Comparison of ENCODE assay signal across 8 cellular contexts in the genomic region with DNA sequence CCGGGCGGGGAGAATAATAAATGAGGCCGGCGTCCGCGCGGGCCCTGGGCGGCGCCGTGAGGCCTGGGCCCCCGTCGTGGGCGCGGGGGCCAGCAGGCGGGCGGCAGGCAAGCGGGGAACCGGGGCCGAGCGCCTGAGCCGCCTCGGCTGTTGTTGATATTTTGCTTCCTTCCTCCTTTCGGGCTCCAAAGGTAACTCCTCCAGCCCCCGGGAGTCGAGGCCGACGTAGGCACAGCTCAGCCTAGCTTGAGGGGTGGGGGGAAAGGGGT. TPM values are rescaled to one million over a fixed set of nuclear protein-coding genes. Genes with fewer than 3 reads are reported as not detected.
A peak's percentile ranks its signal among the peaks of the same experiment; 100 is the strongest.
DNase-seq lines count a peak whose midpoint lies in the region; ATAC-seq, FAIRE-seq and TF ChIP-seq lines count a peak whose summit lies in the region.

Gene MEF2D, minus strand, starts transcription at position 198 of the 269 bp plus-strand sequence. CDS start 17,483 bp downstream, outside the sequence.

- no peaks in the 10 kb centered on the region for H3K36me3 ChIP-seq in CD8-positive, alpha-beta memory T cell (ENCODE audit: insufficient read depth, low read length)
- H3K36me3 ChIP-seq in K562 (ENCODE audit: control insufficient read depth, insufficient read depth, low read length), result no peaks in the 10 kb centered on the region; the same call in 2 of the 3 replicates
- H3K36me3 ChIP-seq in testis (ENCODE audit: low read depth, missing control alignments), result no peaks in the 10 kb centered on the region

- TF ChIP-seq CTCF in HL-60 (IDR thresholded peaks at IDR 0.05; ENCODE audit: insufficient read depth, low read length), result no peak
- no peak for TF ChIP-seq CTCF in K562 (IDR thresholded peaks at IDR 0.05 in 2 of 3, conservative IDR thresholded peaks at IDR 0.05 in 1 of 3; ENCODE audit: insufficient read depth in 2 of 3, low read depth in 1 of 3, low read length in 3 of 3)
- TF ChIP-seq CTCF in testis (IDR thresholded peaks at IDR 0.05), result no peak

- peaks cover 0 to 2% (median 0%) of the 10 kb centered on the region in 5 donors for H3K9me3 Mint-ChIP-seq in CD8-positive, alpha-beta memory T cell

- no peaks in the 10 kb centered on the region for H3K9me3 ChIP-seq in CD8-positive, alpha-beta memory T cell (ENCODE audit: low read length)
- H3K9me3 ChIP-seq in K562 (replicated peaks; ENCODE audit: control insufficient read depth, insufficient read depth, low read depth, low read length) (no peaks in the 10 kb centered on the region), testis (no peaks in the 10 kb centered on the region)

- H3K4me3 Mint-ChIP-seq in CD8-positive, alpha-beta memory T cell, result peak within 1 kb of the TSS; percentile 81 to 98 (median 93)

- in situ Hi-C loops in K562 (cut with MboI), result no loop called here

- peak within 1 kb of the TSS; percentile 85 for H3K4me3 ChIP-seq in CD8-positive, alpha-beta memory T cell (ENCODE audit: low read length)
- peak within 1 kb of the TSS; percentile 81 for H3K4me3 ChIP-seq in HL-60 (replicated peaks; ENCODE audit: insufficient read depth, low read length)
- peak within 1 kb of the TSS; percentile 71 for H3K4me3 ChIP-seq in K562
- peak within 1 kb of the TSS; percentile 99 to 100 for H3K4me3 ChIP-seq in testis

- peaks cover 26% of the 10 kb centered on the region for H4K20me1 ChIP-seq in K562 (replicated peaks; ENCODE audit: control insufficient read depth, insufficient read depth, low read length)

- H3K27ac Mint-ChIP-seq in CD8-positive, alpha-beta memory T cell, result peak within 1 kb of the TSS; percentile 98 to 100 (median 99)

- ATAC-seq in K562 (no peak), left lobe of liver (no peak)

- peak within 1 kb of the TSS; percentile 99 for H2AFZ ChIP-seq in K562 (ENCODE audit: low read depth, low read length)

- peaks cover 7% of the 10 kb centered on the region for H3K9me1 ChIP-seq in K562 (ENCODE audit: control insufficient read depth, insufficient read depth, low read length)

- POLR2A ChIA-PET in CD8-positive, alpha-beta memory T cell (lab: Charles Lee), result interaction anchor here (0.5 to 3.7 kb wide), 14 partner anchors 11 to 457 kb away, joined by 3 to 49 read pairs (median 7); partner anchors contain the start of gene NAXE
- POLR2A ChIA-PET in K562 (lab: Yijun Ruan, JAX), result interaction anchor here (0.6 to 6.6 kb wide), 11 partner anchors 9 to 228 kb away, joined by 3 to 62 read pairs (median 4); partner anchors contain the start of genes ISG20L2 and METTL25B

- no peaks in the 10 kb centered on the region for H3K27me3 ChIP-seq in CD8-positive, alpha-beta memory T cell (ENCODE audit: insufficient read depth, low read length, poor library complexity, severe bottlenecking)
- H3K27me3 ChIP-seq in HL-60 (ENCODE audit: insufficient read depth, poor library complexity, severe bottlenecking) (no peaks in the 10 kb centered on the region), K562 (ENCODE audit: control insufficient read depth in 2 of 2, insufficient read depth in 2 of 2, low read length in 2 of 2) (no peaks in the 10 kb centered on the region; a peak in 1 of 5 replicates), testis (no peaks in the 10 kb centered on the region)

- H3K9ac ChIP-seq in K562 (ENCODE audit: insufficient read depth in 1 of 2, low read depth in 2 of 2, low read length in 2 of 2), result peak within 1 kb of the TSS; percentile 91 to 96

- peak within 1 kb of the TSS; percentile 95 for H3K27ac ChIP-seq in CD8-positive, alpha-beta memory T cell (ENCODE audit: low read depth, low read length)
- peak within 1 kb of the TSS; percentile 100 for H3K27ac ChIP-seq in HL-60 (replicated peaks)
- peak within 1 kb of the TSS; percentile 97 for H3K27ac ChIP-seq in K562 (ENCODE audit: extremely low read depth, low read depth, low read length)
- H3K27ac ChIP-seq in testis, result peak within 1 kb of the TSS; percentile 98 to 100

- DNase-seq in CD8-positive, alpha-beta memory T cell, result no peak
- no peak for DNase-seq in HL-60 (ENCODE audit: low read depth in 1 of 2, low spot score in 1 of 2)
- DNase-seq in K562 (ENCODE audit: extremely low read depth in 1 of 4, low spot score in 3 of 4), result peak in 1 of 4 experiments; percentile 94
- no peak for DNase-seq in left lobe of liver (ENCODE audit: low spot score)
- no peak for DNase-seq in testis
- DNase-seq in NCI-H128 (lab: John Stamatoyannopoulos, UW; ENCODE audit: unreplicated experiment), result no peak
- no peak for DNase-seq in T-helper 9 cell
- DNase-seq in activated CD4-positive, alpha-beta T cell treated with anti-CD3 and anti-CD28 coated beads, Interleukin-2, amount 50 U/mL, for 48 hours, result no peak

- CTCF ChIA-PET in CD8-positive, alpha-beta memory T cell (lab: Charles Lee), result interaction anchor here (0.7 to 13.1 kb wide), 22 partner anchors 10 to 191 kb away, joined by 3 to 177 read pairs (median 6); partner anchors contain the start of genes GPATCH4 and NAXE
- CTCF ChIA-PET in K562 (lab: Yijun Ruan, JAX; ENCODE audit: low intra/inter-chr PET ratio), result interaction anchor here (1.1 kb wide), 1 partner anchor 107 kb away, joined by 3 read pairs; no protein-coding TSS in a partner anchor

- peak; percentile 76 for FAIRE-seq in K562 (lab: Jason Lieb, UNC)

- BruUV-seq in K562 (replicated peaks; lab: Mats Ljungman, UMichigan), result no TSS peak

- TF ChIP-seq EP300 in K562 (IDR thresholded peaks at IDR 0.05; ENCODE audit: low read length), result no peak

- H3K4me2 ChIP-seq in K562 (ENCODE audit: insufficient read depth, low read length), result peak within 1 kb of the TSS; percentile 78

- H3K36me3 Mint-ChIP-seq in CD8-positive, alpha-beta memory T cell, result peaks cover 0 to 29% (median 2%) of the 10 kb centered on the region in 3 donors

- intact Hi-C loops in K562 (cut with micrococcal nuclease), result loop anchor here (1.0 to 5.0 kb wide), 3 partner anchors 11 to 163 kb away; partner anchors contain the start of genes CCT3 and TSACC
- intact Hi-C loops in testis (cut with DNase I; ENCODE audit: low total_unique reads), result no loop called here

- TF ChIP-seq RAD21 in K562 (CRISPR knock-in tag; conservative IDR thresholded peaks at IDR 0.05 in 1 of 2, IDR thresholded peaks at IDR 0.05 in 1 of 2), result no peak

- peaks cover 50% of the 10 kb centered on the region for H3K79me2 ChIP-seq in K562 (ENCODE audit: control insufficient read depth, insufficient read depth, low read length)

- under 1% methylated on average over 27 of the region's 27 CpGs for WGBS in K562 (ENCODE audit: insufficient coverage, low coverage, missing lambda C conversion rate)
- WGBS in testis, 2 donors, result 0% methylated on average over 5 to 27 of the region's 27 CpGs

- peaks cover 0 to 3% of the 10 kb centered on the region in 2 donors for H3K27me3 Mint-ChIP-seq in CD8-positive, alpha-beta memory T cell

- peaks cover 75 to 79% (median 78%) of the 10 kb centered on the region in 3 donors for H3K4me1 Mint-ChIP-seq in CD8-positive, alpha-beta memory T cell

- peaks cover 77% of the 10 kb centered on the region for H3K4me1 ChIP-seq in CD8-positive, alpha-beta memory T cell (ENCODE audit: insufficient read depth, low read length)
- H3K4me1 ChIP-seq in K562 (replicated peaks in 1 of 2; ENCODE audit: control insufficient read depth in 2 of 2, insufficient read depth in 2 of 2, low read length in 2 of 2) (peaks cover 74 to 80% of the 10 kb centered on the region in 2 experiments), testis (peaks cover 69% of the 10 kb centered on the region)

- TF ChIP-seq POLR2A in K562 (conservative IDR thresholded peaks at IDR 0.05) (no peak), testis (IDR thresholded peaks at IDR 0.05) (peak; percentile 72)

TF ChIP-seq in K562, 482 proteins besides CTCF, POLR2A, EP300 and RAD21 (continues in another document):
- TF ChIP-seq POLR2G (IDR thresholded peaks at IDR 0.05; ENCODE audit: low read depth, low read length) (peak; percentile 70), TAF1 (IDR thresholded peaks at IDR 0.05; ENCODE audit: control insufficient read depth, extremely low read depth, insufficient read depth, low read length, severe bottlenecking) (peak; percentile 70)

RNA-seq across cellular contexts. Expression of gene MEF2D, which starts in this region (rescaled TPM):
- total RNA-seq in CD8-positive, alpha-beta memory T cell, result 10 to 100 TPM; 32.9 to 35.4 TPM
- 19.2 TPM for polyA plus RNA-seq in CD8-positive, alpha-beta memory T cell
- total RNA-seq in K562 (2011; cell fraction: chromatin; rRNA removed; ENCODE audit: low replicate concordance), result 11.7 and 23.2 TPM in 2 replicates
- total RNA-seq in K562 (2011; cell fraction: nucleolus; rRNA removed), result 10.0 and 13.7 TPM in 2 replicates
- 14.1 and 18.8 TPM in 2 replicates for total RNA-seq in K562 (2011; cell fraction: nucleoplasm; rRNA removed)
- total RNA-seq in K562 (2014; rRNA removed), result 5.4 and 6.5 TPM in 2 replicates
- 1.3 and 1.7 TPM in 2 replicates for total RNA-seq in K562 (2014; rRNA removed; fragmentation: Illumina TruSeq; extraction: Trizol)
- total RNA-seq in K562 (2015; rRNA removed; fragmentation: Illumina TruSeq; extraction: Trizol), result 2.6 and 2.7 TPM in 2 replicates
- total RNA-seq in K562 (2021), result 13.8 and 19.5 TPM in 2 replicates
- polyA plus RNA-seq in K562 (2011; rRNA removed), result 2.2 and 4.6 TPM in 2 replicates
- 3.8 and 6.0 TPM in 2 replicates for polyA plus RNA-seq in K562 (2011; cell fraction: cytosol; rRNA removed)
- 8.5 and 14.0 TPM in 2 replicates for polyA plus RNA-seq in K562 (2011; cell fraction: nucleus; rRNA removed)
- polyA plus RNA-seq in K562 (2012), result 8.7 and 11.3 TPM in 2 replicates
- polyA plus RNA-seq in K562 (2014; fragmentation: Illumina TruSeq; extraction: Trizol), result 5.0 and 8.2 TPM in 2 replicates
- polyA plus RNA-seq in K562 (2014; fragmentation: Nextera tagmentation; extraction: Ambion mirVana), result under 1 TPM; 0.10 TPM
- polyA plus RNA-seq in K562 (2014; rRNA removed), result 6.0 and 8.2 TPM in 2 replicates
- 2.8 and 3.4 TPM in 2 replicates for polyA minus RNA-seq in K562 (2011; rRNA and poly(A)+ RNA removed)
- polyA minus RNA-seq in K562 (2011; cell fraction: cytosol; rRNA and poly(A)+ RNA removed), result 3.1 and 5.6 TPM in 2 replicates
- 4.6 and 7.7 TPM in 2 replicates for polyA minus RNA-seq in K562 (2011; cell fraction: nucleus; rRNA and poly(A)+ RNA removed)
- total RNA-seq in left lobe of liver, result 17.5 TPM
- 100 to 1,000 TPM in 1 of 2 donors, 10 to 100 TPM in 1; 96.8 to 113 TPM for total RNA-seq in testis
- 34.4 TPM for polyA plus RNA-seq in testis (ENCODE audit: insufficient read depth, low read depth, low replicate concordance)
